1 cellular context compared by ENCODE assay signal in the genomic region with DNA sequence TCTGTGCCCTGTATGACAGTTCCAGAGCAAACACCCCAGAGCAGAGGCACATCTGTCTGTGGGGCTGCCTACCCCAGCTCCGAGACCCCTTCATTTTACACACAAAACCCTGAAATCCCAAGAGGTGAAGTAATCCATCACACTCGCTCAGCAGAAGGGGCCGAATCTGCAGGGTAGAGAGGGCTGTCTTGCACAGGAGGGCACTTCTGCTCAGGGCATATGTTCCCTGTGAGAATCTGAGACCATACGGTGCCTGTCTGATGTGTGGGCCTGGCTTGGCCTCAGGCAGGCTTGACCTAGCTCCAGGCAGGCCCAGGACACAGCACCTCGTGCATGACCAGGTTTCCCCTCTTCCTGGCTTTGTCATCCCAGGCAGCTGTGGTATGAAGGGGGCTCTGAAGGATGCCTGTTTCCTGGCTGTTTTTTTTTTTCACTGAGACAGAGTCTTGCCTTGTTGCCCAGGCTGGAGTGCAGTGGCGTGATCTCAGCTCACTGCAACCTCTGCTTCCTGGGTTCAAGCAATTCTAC.
TF ChIP-seq lines count a peak whose summit lies in the region.

No MANE protein-coding gene starts in this region.

TF ChIP-seq in H1, 55 proteins besides CTCF, POLR2A, EP300 and RAD21:
- TF ChIP-seq HDAC6 (IDR thresholded peaks at IDR 0.05; ENCODE audit: low read depth, low read length) (no peak), KDM5A (IDR thresholded peaks at IDR 0.05; ENCODE audit: low read length) (no peak), RBBP5 (IDR thresholded peaks at IDR 0.05; ENCODE audit: borderline replicate concordance, low read depth, low read length) (no peak), GTF2F1 (IDR thresholded peaks at IDR 0.05; ENCODE audit: borderline replicate concordance, low read depth, low read length) (no peak), CHD1 (IDR thresholded peaks at IDR 0.05; ENCODE audit: low read depth, low read length) (no peak), HDAC2 (IDR thresholded peaks at IDR 0.05; ENCODE audit: borderline replicate concordance in 1 of 2, low read depth in 2 of 2, low read length in 2 of 2) (no peak), NRF1 (IDR thresholded peaks at IDR 0.05; ENCODE audit: low read depth, low read length) (no peak), EZH2 (IDR thresholded peaks at IDR 0.05; ENCODE audit: low read depth, low read length, severe bottlenecking) (no peak), FOSL1 (IDR thresholded peaks at IDR 0.05; ENCODE audit: insufficient read depth, low read depth, low read length) (no peak), PHF8 (conservative IDR thresholded peaks at IDR 0.05; ENCODE audit: low read depth, low read length) (no peak), RFX5 (IDR thresholded peaks at IDR 0.05; ENCODE audit: borderline replicate concordance, low read depth, low read length) (no peak), SP1 (IDR thresholded peaks at IDR 0.05; ENCODE audit: low read depth, low read length) (no peak), CBX8 (IDR thresholded peaks at IDR 0.05; ENCODE audit: borderline replicate concordance, low read depth, low read length) (no peak), CTBP2 (IDR thresholded peaks at IDR 0.05; ENCODE audit: borderline replicate concordance, insufficient read depth, insufficient read length, low read length) (no peak), JUND (IDR thresholded peaks at IDR 0.05; ENCODE audit: low read length) (no peak), JUN (IDR thresholded peaks at IDR 0.05; ENCODE audit: low read depth, low read length) (no peak), CREB1 (IDR thresholded peaks at IDR 0.05) (no peak)
